In the genomic region with DNA sequence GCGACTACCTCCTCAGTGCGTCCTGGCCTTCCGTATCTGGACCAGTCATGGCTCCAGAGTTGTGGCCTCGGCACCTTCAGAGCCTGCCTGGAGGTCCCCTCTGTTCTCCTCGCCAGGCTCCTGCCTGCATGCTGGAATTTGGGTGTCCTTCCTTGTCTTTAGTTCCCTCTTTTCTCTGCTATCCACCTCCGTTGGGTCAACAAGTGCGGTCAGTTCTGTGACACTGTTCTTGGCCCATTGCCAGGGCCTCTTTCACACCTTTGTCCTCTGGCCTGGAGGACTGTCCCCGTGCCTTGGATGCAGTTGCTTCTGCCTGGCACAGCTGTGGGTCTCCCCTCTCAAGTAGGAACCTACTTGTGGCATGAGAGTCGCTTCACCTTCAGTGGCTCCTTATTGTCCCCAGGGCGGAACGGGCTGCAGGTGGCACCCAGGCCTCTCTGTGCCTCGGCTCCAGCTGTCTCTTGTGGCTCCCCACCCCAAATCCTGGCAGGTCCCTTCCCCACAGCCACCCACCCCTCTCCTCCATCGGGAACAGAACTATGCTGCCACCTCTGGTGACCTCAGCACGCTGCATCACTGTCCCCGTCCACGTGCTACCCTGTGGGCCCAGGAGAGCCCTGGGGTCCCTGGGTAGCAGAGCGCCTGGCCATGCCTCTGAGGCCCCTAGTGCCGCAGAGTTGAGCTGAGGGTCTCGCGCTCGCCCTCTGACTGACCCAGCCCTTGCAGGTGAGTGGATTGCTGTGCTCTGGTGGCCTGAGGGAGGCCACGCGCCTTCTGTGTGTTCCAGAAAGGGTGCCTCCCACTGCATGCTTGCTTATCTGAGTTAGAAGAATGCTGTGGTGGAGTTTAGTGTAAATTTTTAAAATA, we compare ENCODE assay signal across 9 cellular contexts. TPM values are rescaled to one million over a fixed set of nuclear protein-coding genes. Genes with fewer than 3 reads are reported as not detected.
DNase-seq lines count a peak whose midpoint lies in the region; ATAC-seq lines count a peak whose summit lies in the region.
"Had no signal": no experiment of that assay in that cellular context is flagged by ENCODE, and none has a peak within 500 bp of the region (broad histone marks: within the 10 kb centered on the region; RNA-seq: fewer than 3 reads in every experiment).

No MANE protein-coding gene starts in this region.

- 0 out of 2 replicates have a peak overlapping the region, but pooled peaks have one; percentile 19 for H3K27ac ChIP-seq in SK-N-MC

- H3K9me3 ChIP-seq in SK-N-MC (ENCODE audit: low read depth, low read length), result no peaks in the 10 kb centered on the region
- H3K9me3 ChIP-seq: heart left ventricle had no signal

- H3K36me3 ChIP-seq in SK-N-MC (ENCODE audit: insufficient read depth, low read length), result peaks cover 51% of the 10 kb centered on the region

- no peak overlapping the region for H3K9ac ChIP-seq in SK-N-MC (ENCODE audit: insufficient read length)

- ATAC-seq in left cardiac atrium (no peak), HG03135 (IDR thresholded peaks at IDR 0.05; ENCODE audit: unreplicated experiment) (no peak), HG02763 (IDR thresholded peaks at IDR 0.05; ENCODE audit: unreplicated experiment) (no peak)
- ATAC-seq: heart left ventricle had no signal

- intact Hi-C loops in left cardiac atrium (cut with DNase I), result no loop called here

- no peak overlapping the region for H3K4me3 ChIP-seq in SK-N-MC
- H3K4me3 ChIP-seq: heart left ventricle had no signal

- peak; percentile 19 for DNase-seq in stimulated activated CD4-positive, alpha-beta T cell treated with anti-CD3 and anti-CD28 coated beads, Interleukin-1b, Interleukin-23, amount 100 ng/mL, for 48 hours
- no peak for DNase-seq in stimulated activated CD4-positive, alpha-beta T cell treated with anti-CD3 and anti-CD28 coated beads, Interleukin-4, amount 100 ng/mL, for 24 hours
- DNase-seq in SK-N-MC (ENCODE audit: low read depth, low spot score) (no peak), left cardiac atrium (peak; percentile 46), NCI-H2029 treated with DMSO at 0.1 percent for 48 hours (lab: John Stamatoyannopoulos, UW) (no peak), hypothalamus (lab: John Stamatoyannopoulos, UW) (no peak)

RNA-seq across cellular contexts. Expression of a gene that starts 4.7 kb away (rescaled TPM):
- total RNA-seq in left cardiac atrium, result 10 to 100 TPM; 13.3 to 19.9 TPM

RNA-seq across cellular contexts. Expression of a gene that starts 31.1 kb away (rescaled TPM):
- 10 to 100 TPM; 38.3 to 50.4 TPM for total RNA-seq in left cardiac atrium

RNA-seq across cellular contexts. Expression of a gene that starts 32.2 kb away (rescaled TPM):
- total RNA-seq in left cardiac atrium, result 10 to 100 TPM; 26.7 to 29.3 TPM

RNA-seq across cellular contexts. Expression of a gene that starts 46.8 kb away (rescaled TPM):
- total RNA-seq in left cardiac atrium, result 10 to 100 TPM; 48.3 to 48.9 TPM

Comparison
In these comparisons a context has a peak if more than half of its experiments do, and no peak if none do; other contexts are left out.
1. DNase-seq: peak in stimulated activated CD4-positive, alpha-beta T cell treated with anti-CD3 and anti-CD28 coated beads, Interleukin-1b, Interleukin-23, amount 100 ng/mL, for 48 hours (single experiment) and left cardiac atrium (single experiment); none in stimulated activated CD4-positive, alpha-beta T cell treated with anti-CD3 and anti-CD28 coated beads, Interleukin-4, amount 100 ng/mL, for 24 hours (single experiment), SK-N-MC (single experiment), NCI-H2029 treated with DMSO at 0.1 percent for 48 hours (single experiment) and hypothalamus (0 of 51).